8 cellular contexts compared by ENCODE assay signal in genomic region chr11:64317325-64317960, GRCh38. TPM values are rescaled to one million over a fixed set of nuclear protein-coding genes. Genes with fewer than 3 reads are reported as not detected.
DNase-seq lines count a peak whose midpoint lies in the region; ATAC-seq and TF ChIP-seq lines count a peak whose summit lies in the region.

TRMT112 (minus strand) TSS chr11:64317559; CDS start chr11:64317526, 33 bp downstream.

- H3K36me3 ChIP-seq in adrenal gland (replicated peaks in 1 of 2) (peaks cover 0 to 32% of the 10 kb centered on the region in 2 donors), heart left ventricle (peaks cover 0 to 48% (median 34%) of the 10 kb centered on the region in 9 donors), upper lobe of right lung (peaks cover 29% of the 10 kb centered on the region)

- TF ChIP-seq CTCF in GM12875 (IDR thresholded peaks at IDR 0.05; ENCODE audit: borderline replicate concordance, insufficient read depth, low read depth, low read length) (no peak), adrenal gland (IDR thresholded peaks at IDR 0.05) (no peak), heart left ventricle (IDR thresholded peaks at IDR 0.05) (no peak), upper lobe of right lung (IDR thresholded peaks at IDR 0.05) (no peak)

- 0 to 1% (median 0%) methylated on average over 18 to 43 of the region's 43 CpGs for WGBS in adrenal gland, 4 donors
- 0 to 1% (median 1%) methylated on average over 9 to 43 of the region's 43 CpGs for WGBS in heart left ventricle, 4 donors

- TF ChIP-seq POLR2A in adrenal gland (IDR thresholded peaks at IDR 0.05) (peak; percentile 77 to 92), heart left ventricle (IDR thresholded peaks at IDR 0.05) (peak in 1 of 2 donors; percentile 70)

- DNase-seq in NCI-H146 (lab: John Stamatoyannopoulos, UW) (peak; percentile 98), T-helper 1 cell (peak; percentile 93 to 99 (median 97)), adrenal gland (peak; percentile 96 to 99 (median 99)), heart left ventricle (peak; percentile 94 to 98 (median 97)), posterior cingulate gyrus (peak; percentile 95 to 99 (median 98)), upper lobe of right lung (peak; percentile 97)

- H3K4me1 ChIP-seq in adrenal gland (replicated peaks in 1 of 2) (peaks cover 10 to 20% of the 10 kb centered on the region in 2 donors), heart left ventricle (peaks cover 0 to 50% (median 32%) of the 10 kb centered on the region in 12 donors), upper lobe of right lung (peaks cover 22% of the 10 kb centered on the region)

- H3K27ac ChIP-seq in adrenal gland (peak within 1 kb of the TSS; percentile 87 to 100 (median 98)), heart left ventricle (peak within 1 kb of the TSS; percentile 92 to 100 (median 99)), upper lobe of right lung (peak within 1 kb of the TSS; percentile 98)

- intact Hi-C loops in adrenal gland (cut with DNase I) (no loop called here), heart left ventricle (cut with DNase I) (loop anchor here in 4 of 10 donors (5.0 kb wide), 2 partner anchors 35 to 40 kb away; partner anchors contain the start of gene RPS6KA4 (in 3 of the 4)), posterior cingulate gyrus (cut with DNase I) (loop anchor here (5.0 kb wide), 1 partner anchor 40 kb away; the partner anchor contains the start of gene RPS6KA4), upper lobe of right lung (cut with DNase I) (no loop called here)

- H3K27me3 ChIP-seq in adrenal gland (no peaks in the 10 kb centered on the region), heart left ventricle (no peaks in the 10 kb centered on the region), upper lobe of right lung (no peaks in the 10 kb centered on the region)

- peak; percentile 71 for ATAC-seq in HG02798 (IDR thresholded peaks at IDR 0.05; ENCODE audit: poor library complexity, unreplicated experiment)
- ATAC-seq in heart left ventricle = peak; percentile 80 to 91 (median 86)
- peak; percentile 80 for ATAC-seq in upper lobe of right lung

- H3K4me3 ChIP-seq in GM12875 (ENCODE audit: low read depth, low read length) = peak within 1 kb of the TSS; percentile 85
- H3K4me3 ChIP-seq in adrenal gland = peak within 1 kb of the TSS; percentile 41 to 92 (median 79)
- H3K4me3 ChIP-seq in heart left ventricle = peak within 1 kb of the TSS; percentile 69 to 99 (median 88)
- peak within 1 kb of the TSS; percentile 87 for H3K4me3 ChIP-seq in upper lobe of right lung

- H3K9me3 ChIP-seq in adrenal gland (replicated peaks in 1 of 3) (no peaks in the 10 kb centered on the region), heart left ventricle (no peaks in the 10 kb centered on the region), upper lobe of right lung (no peaks in the 10 kb centered on the region)

RNA-seq across cellular contexts. Expression of gene TRMT112, which starts in this region (rescaled TPM):
- total RNA-seq in adrenal gland = 100 to 1,000 TPM; 286 to 991 (median 377) TPM
- polyA plus RNA-seq in adrenal gland = 100 to 1,000 TPM; 362 to 855 (median 658) TPM
- 100 to 1,000 TPM in 4 of 9 donors, 10 to 100 TPM in 5; 80.0 to 169 (median 95.6) TPM for total RNA-seq in heart left ventricle
- polyA plus RNA-seq in heart left ventricle = 100 to 1,000 TPM; 172 to 186 TPM
- 168 TPM for total RNA-seq in upper lobe of right lung

Comparison
In these comparisons a context has a peak if more than half of its experiments do, and no peak if none do; other contexts are left out.
1. Peak in every context shown above with its lines: DNase-seq, ATAC-seq, H3K4me3 ChIP-seq and H3K27ac ChIP-seq.